25 cellular contexts compared by ENCODE assay signal in genomic region chr4:4923208-4923607, GRCh38.
A peak's percentile ranks its signal among the peaks of the same experiment; 100 is the strongest.
DNase-seq lines count a peak whose midpoint lies in the region; ATAC-seq and TF ChIP-seq lines count a peak whose summit lies in the region.
"Had no signal": no experiment of that assay in that cellular context is flagged by ENCODE, and none has a peak within 500 bp of the region (broad histone marks: within the 10 kb centered on the region; RNA-seq: fewer than 3 reads in every experiment).

No MANE protein-coding gene starts in this region.

- peak; percentile 74 for ATAC-seq in activated CD4-positive, alpha-beta T cell treated with anti-CD3 and anti-CD28 coated beads for 36 hours
- no peak for ATAC-seq in left lobe of liver
- ATAC-seq in stimulated activated naive CD8-positive, alpha-beta T cell treated with anti-CD3 and anti-CD28 coated beads, Interleukin-15, Interleukin-2, amounts not matched to agents 100 U/mL and 50 U/mL, for 24 hours: peak; percentile 89
- ATAC-seq in heart left ventricle: no peak
- ATAC-seq: Right ventricle myocardium inferior had no signal

- DNase-seq in activated CD4-positive, alpha-beta T cell treated with anti-CD3 and anti-CD28 coated beads for 36 hours: peak; percentile 16
- DNase-seq in activated CD4-positive, alpha-beta T cell treated with anti-CD3 and anti-CD28 coated beads, Interleukin-2, amount 10 ng/mL, durations not matched to agents 7 days and 5 days: no peak
- peak; percentile 49 for DNase-seq in UCSD-AML1 (lab: John Stamatoyannopoulos, UW; ENCODE audit: unreplicated experiment)
- peak; percentile 12 for DNase-seq in left lobe of liver (ENCODE audit: low spot score)
- peak; percentile 11 for DNase-seq in stimulated activated naive CD8-positive, alpha-beta T cell treated with anti-CD3 and anti-CD28 coated beads, Interleukin-15, Interleukin-2, amounts not matched to agents 100 U/mL and 50 U/mL, for 24 hours
- DNase-seq in activated gamma-delta T cell treated with Interleukin-2 at 50 U/mL for 16 hours: no peak
- no peak for DNase-seq in NCI-H748 (lab: John Stamatoyannopoulos, UW; ENCODE audit: unreplicated experiment)
- no peak for DNase-seq in heart left ventricle
- DNase-seq: 8988T; Calu3; CD8-positive, alpha-beta memory T cell; DMS79 treated with DMSO at 0.1 percent for 48 hours; GF-D8; GOT3; HCEC 1CT; IMR-90; MM.1S; NCI-H2029; NCI-H446; NCI-H524 treated with DMSO at 0.1 percent for 48 hours; NCI-H82; PC-9 had no signal

- H3K27ac ChIP-seq in heart left ventricle: no peak overlapping the region
- H3K27ac ChIP-seq: C4-2B, PC-9, SJSA1 had no signal

- peaks cover 8% of the 10 kb centered on the region for H3K4me1 Mint-ChIP-seq in activated CD4-positive, alpha-beta T cell treated with anti-CD3 and anti-CD28 coated beads for 36 hours
- H3K4me1 Mint-ChIP-seq in activated CD4-positive, alpha-beta T cell treated with anti-CD3 and anti-CD28 coated beads, Interleukin-2, amount 10 ng/mL, durations not matched to agents 7 days and 5 days: peaks cover 14% of the 10 kb centered on the region

- CTCF ChIA-PET in activated CD4-positive, alpha-beta T cell treated with anti-CD3 and anti-CD28 coated beads for 36 hours (lab: Charles Lee): no interaction called here
- CTCF ChIA-PET in activated CD4-positive, alpha-beta T cell treated with anti-CD3 and anti-CD28 coated beads, Interleukin-2, amount 10 ng/mL, durations not matched to agents 7 days and 5 days (lab: Charles Lee): no interaction called here

- H3K9me3 ChIP-seq in heart left ventricle: no peaks in the 10 kb centered on the region
- H3K9me3 ChIP-seq: SJSA1 had no signal

- peaks cover 0 to 30% (median 0%) of the 10 kb centered on the region in 9 donors for H3K27me3 ChIP-seq in heart left ventricle
- H3K27me3 ChIP-seq: SJSA1 had no signal

- 22 to 53% (median 46%) methylated on average over 1 of the region's 1 CpG for WGBS in heart left ventricle, 4 donors

- intact Hi-C loops in activated CD4-positive, alpha-beta T cell treated with anti-CD3 and anti-CD28 coated beads for 36 hours (cut with DNase I, micrococcal nuclease): no loop called here
- intact Hi-C loops in heart left ventricle (cut with DNase I): no loop called here

- H3K27me3 Mint-ChIP-seq in activated CD4-positive, alpha-beta T cell treated with anti-CD3 and anti-CD28 coated beads for 36 hours: peaks cover 14% of the 10 kb centered on the region
- H3K27me3 Mint-ChIP-seq in activated CD4-positive, alpha-beta T cell treated with anti-CD3 and anti-CD28 coated beads, Interleukin-2, amount 10 ng/mL, durations not matched to agents 7 days and 5 days: peaks cover 19% of the 10 kb centered on the region

- no peak overlapping the region for H3K4me3 Mint-ChIP-seq in activated CD4-positive, alpha-beta T cell treated with anti-CD3 and anti-CD28 coated beads for 36 hours
- H3K4me3 Mint-ChIP-seq in activated CD4-positive, alpha-beta T cell treated with anti-CD3 and anti-CD28 coated beads, Interleukin-2, amount 10 ng/mL, durations not matched to agents 7 days and 5 days: no peak overlapping the region

- TF ChIP-seq POLR2A in heart left ventricle (IDR thresholded peaks at IDR 0.05): no peak

- H3K36me3 ChIP-seq in heart left ventricle: no peaks in the 10 kb centered on the region
- H3K36me3 ChIP-seq: SJSA1 had no signal

- H3K27ac Mint-ChIP-seq in activated CD4-positive, alpha-beta T cell treated with anti-CD3 and anti-CD28 coated beads for 36 hours: no peak overlapping the region
- H3K27ac Mint-ChIP-seq in activated CD4-positive, alpha-beta T cell treated with anti-CD3 and anti-CD28 coated beads, Interleukin-2, amount 10 ng/mL, durations not matched to agents 7 days and 5 days: no peak overlapping the region
- H3K27ac Mint-ChIP-seq: CD8-positive, alpha-beta memory T cell had no signal

- H3K4me3 ChIP-seq in heart left ventricle: no peak overlapping the region
- H3K4me3 ChIP-seq: PC-9, SJSA1 had no signal

- H3K9me3 Mint-ChIP-seq in activated CD4-positive, alpha-beta T cell treated with anti-CD3 and anti-CD28 coated beads for 36 hours (ENCODE audit: low read depth): no peaks in the 10 kb centered on the region
- H3K9me3 Mint-ChIP-seq in activated CD4-positive, alpha-beta T cell treated with anti-CD3 and anti-CD28 coated beads, Interleukin-2, amount 10 ng/mL, durations not matched to agents 7 days and 5 days: peaks cover 4% of the 10 kb centered on the region
- H3K9me3 Mint-ChIP-seq: CD8-positive, alpha-beta memory T cell had no signal

- H3K36me3 Mint-ChIP-seq in activated CD4-positive, alpha-beta T cell treated with anti-CD3 and anti-CD28 coated beads for 36 hours (ENCODE audit: low read depth): no peaks in the 10 kb centered on the region
- H3K36me3 Mint-ChIP-seq in activated CD4-positive, alpha-beta T cell treated with anti-CD3 and anti-CD28 coated beads, Interleukin-2, amount 10 ng/mL, durations not matched to agents 7 days and 5 days (ENCODE audit: low read depth): no peaks in the 10 kb centered on the region

- H3K4me1 ChIP-seq in heart left ventricle: no peaks in the 10 kb centered on the region
- H3K4me1 ChIP-seq: SJSA1 had no signal

- TF ChIP-seq CTCF in heart left ventricle (IDR thresholded peaks at IDR 0.05): no peak

- POLR2A ChIA-PET in activated CD4-positive, alpha-beta T cell treated with anti-CD3 and anti-CD28 coated beads for 36 hours (lab: Charles Lee): no interaction called here
- POLR2A ChIA-PET in activated CD4-positive, alpha-beta T cell treated with anti-CD3 and anti-CD28 coated beads, Interleukin-2, amount 10 ng/mL, durations not matched to agents 7 days and 5 days (lab: Charles Lee): no interaction called here

Comparison
In these comparisons a context has a peak if more than half of its experiments do, and no peak if none do; other contexts are left out.
1. DNase-seq: peak in activated CD4-positive, alpha-beta T cell treated with anti-CD3 and anti-CD28 coated beads for 36 hours (single experiment), UCSD-AML1 (single experiment), left lobe of liver (single experiment) and stimulated activated naive CD8-positive, alpha-beta T cell treated with anti-CD3 and anti-CD28 coated beads, Interleukin-15, Interleukin-2, amounts not matched to agents 100 U/mL and 50 U/mL, for 24 hours (single experiment); none in activated CD4-positive, alpha-beta T cell treated with anti-CD3 and anti-CD28 coated beads, Interleukin-2, amount 10 ng/mL, durations not matched to agents 7 days and 5 days (single experiment), activated gamma-delta T cell treated with Interleukin-2 at 50 U/mL for 16 hours (single experiment), NCI-H748 (single experiment) and heart left ventricle (0 of 5).
2. ATAC-seq: peak in activated CD4-positive, alpha-beta T cell treated with anti-CD3 and anti-CD28 coated beads for 36 hours (single experiment) and stimulated activated naive CD8-positive, alpha-beta T cell treated with anti-CD3 and anti-CD28 coated beads, Interleukin-15, Interleukin-2, amounts not matched to agents 100 U/mL and 50 U/mL, for 24 hours (single experiment); none in left lobe of liver (single experiment) and heart left ventricle (0 of 4).